21 cellular contexts compared by ENCODE assay signal in genomic region chr11:14882196-14882595, GRCh38. TPM values are rescaled to one million over a fixed set of nuclear protein-coding genes. Genes with fewer than 3 reads are reported as not detected.
DNase-seq lines count a peak whose midpoint lies in the region; ATAC-seq and TF ChIP-seq lines count a peak whose summit lies in the region.
"Had no signal": no experiment of that assay in that cellular context is flagged by ENCODE, and none has a peak within 500 bp of the region (broad histone marks: within the 10 kb centered on the region; RNA-seq: fewer than 3 reads in every experiment).

No MANE protein-coding gene starts in this region.

- WGBS in adrenal gland, 4 donors: 86 to 91% (median 86%) methylated on average over 1 of the region's 1 CpG

- DNase-seq in activated naive CD4-positive, alpha-beta T cell treated with anti-CD3 and anti-CD28 coated beads, Interleukin-2, amount 10 ng/mL, durations not matched to agents 7 days and 5 days: no peak
- DNase-seq in activated naive CD4-positive, alpha-beta T cell treated with anti-CD3 and anti-CD28 coated beads, Interleukin-2, amount 50 U/mL, for 16 hours: no peak
- DNase-seq in stimulated activated effector memory CD8-positive, alpha-beta T cell treated with anti-CD3 and anti-CD28 coated beads, Interleukin-12 subunit alpha, Interleukin-12 subunit beta, amount 100 ng/mL, for 72 hours (ENCODE audit: low spot score in 2 of 2): no peak
- DNase-seq in DMS53 treated with DMSO at 0.1 percent for 48 hours (lab: John Stamatoyannopoulos, UW; ENCODE audit: unreplicated experiment) (no peak), AG08395 (ENCODE audit: low spot score) (no peak), adrenal gland (no peak)
- DNase-seq: DMS153, Kasumi-1, NCI-H1105 treated with DMSO at 0.1 percent for 48 hours, NCI-H2029, NCI-H446 treated with DMSO at 0.1 percent for 48 hours, NCI-H526, NCI-H82, SHP77 treated with DMSO at 0.1 percent for 48 hours had no signal

- intact Hi-C loops in adrenal gland (cut with DNase I): no loop called here

- H3K27ac ChIP-seq in OCI-LY3 (ENCODE audit: low read length) (no peak overlapping the region), adrenal gland (no peak overlapping the region)
- H3K27ac ChIP-seq: C4-2B, RWPE1 had no signal

- H3K27me3 Mint-ChIP-seq in activated naive CD4-positive, alpha-beta T cell treated with anti-CD3 and anti-CD28 coated beads, Interleukin-2, amount 10 ng/mL, durations not matched to agents 7 days and 5 days: no peaks in the 10 kb centered on the region
- H3K27me3 Mint-ChIP-seq: B cell had no signal

- H3K4me1 ChIP-seq in OCI-LY3 (ENCODE audit: low read length) (peaks cover 8% of the 10 kb centered on the region), adrenal gland (replicated peaks in 1 of 2) (no peaks in the 10 kb centered on the region)

- H2AFZ ChIP-seq in OCI-LY3 (ENCODE audit: low read depth, low read length): no peak overlapping the region

- H3K4me3 ChIP-seq in OCI-LY3 (ENCODE audit: low read length) (no peak overlapping the region), adrenal gland (no peak overlapping the region)

- H3K27me3 ChIP-seq in OCI-LY3 (ENCODE audit: low read depth, low read length) (no peaks in the 10 kb centered on the region), adrenal gland (no peaks in the 10 kb centered on the region)

- H3K36me3 ChIP-seq in OCI-LY3 (replicated peaks; ENCODE audit: low read depth, low read length) (peaks cover 11% of the 10 kb centered on the region), adrenal gland (replicated peaks in 1 of 2) (peaks cover 0 to 13% of the 10 kb centered on the region in 2 donors)

- peak; percentile 67 for ATAC-seq in GM19351 (IDR thresholded peaks at IDR 0.05; ENCODE audit: unreplicated experiment)
- ATAC-seq in stimulated activated effector memory CD8-positive, alpha-beta T cell treated with anti-CD3 and anti-CD28 coated beads, Interleukin-12 subunit alpha, Interleukin-12 subunit beta, amount 100 ng/mL, for 72 hours: no peak
- ATAC-seq: HCT116, HepG2 had no signal

- peak overlapping the region; percentile 8 for H3K4me2 ChIP-seq in OCI-LY3 (ENCODE audit: low read length)

- peaks cover 13% of the 10 kb centered on the region for H3K4me1 Mint-ChIP-seq in activated naive CD4-positive, alpha-beta T cell treated with anti-CD3 and anti-CD28 coated beads, Interleukin-2, amount 10 ng/mL, durations not matched to agents 7 days and 5 days
- peaks cover 18% of the 10 kb centered on the region for H3K4me1 Mint-ChIP-seq in stimulated activated effector memory CD8-positive, alpha-beta T cell treated with anti-CD3 and anti-CD28 coated beads, Interleukin-12 subunit alpha, Interleukin-12 subunit beta, amount 100 ng/mL, for 72 hours

- H3K9me3 Mint-ChIP-seq in activated naive CD4-positive, alpha-beta T cell treated with anti-CD3 and anti-CD28 coated beads, Interleukin-2, amount 10 ng/mL, durations not matched to agents 7 days and 5 days: peaks cover 8% of the 10 kb centered on the region
- peaks cover 5% of the 10 kb centered on the region for H3K9me3 Mint-ChIP-seq in stimulated activated effector memory CD8-positive, alpha-beta T cell treated with anti-CD3 and anti-CD28 coated beads, Interleukin-12 subunit alpha, Interleukin-12 subunit beta, amount 100 ng/mL, for 72 hours

- no peak overlapping the region for H3K9ac ChIP-seq in OCI-LY3 (ENCODE audit: low read length)

- peaks cover 65% of the 10 kb centered on the region for H3K36me3 Mint-ChIP-seq in activated naive CD4-positive, alpha-beta T cell treated with anti-CD3 and anti-CD28 coated beads, Interleukin-2, amount 10 ng/mL, durations not matched to agents 7 days and 5 days
- peaks cover 30% of the 10 kb centered on the region for H3K36me3 Mint-ChIP-seq in stimulated activated effector memory CD8-positive, alpha-beta T cell treated with anti-CD3 and anti-CD28 coated beads, Interleukin-12 subunit alpha, Interleukin-12 subunit beta, amount 100 ng/mL, for 72 hours

- no peak for TF ChIP-seq CTCF in OCI-LY3 (IDR thresholded peaks at IDR 0.05; ENCODE audit: low read depth, low read length)
- no peak for TF ChIP-seq CTCF in adrenal gland (IDR thresholded peaks at IDR 0.05)

- H3K79me2 ChIP-seq in OCI-LY3 (ENCODE audit: low read length): no peaks in the 10 kb centered on the region

- H3K4me3 Mint-ChIP-seq in activated naive CD4-positive, alpha-beta T cell treated with anti-CD3 and anti-CD28 coated beads, Interleukin-2, amount 10 ng/mL, durations not matched to agents 7 days and 5 days: no peak overlapping the region
- no peak overlapping the region for H3K4me3 Mint-ChIP-seq in stimulated activated effector memory CD8-positive, alpha-beta T cell treated with anti-CD3 and anti-CD28 coated beads, Interleukin-12 subunit alpha, Interleukin-12 subunit beta, amount 100 ng/mL, for 72 hours
- H3K4me3 Mint-ChIP-seq: B cell had no signal

- no peaks in the 10 kb centered on the region for H3K9me3 ChIP-seq in OCI-LY3 (ENCODE audit: insufficient read depth, low read length)
- H3K9me3 ChIP-seq in adrenal gland (replicated peaks in 1 of 3): peaks cover 0 to 4% (median 0%) of the 10 kb centered on the region in 3 donors

- CTCF ChIA-PET in activated naive CD4-positive, alpha-beta T cell treated with anti-CD3 and anti-CD28 coated beads, Interleukin-2, amount 10 ng/mL, durations not matched to agents 7 days and 5 days (lab: Charles Lee): no interaction called here

- no peak for TF ChIP-seq POLR2A in adrenal gland (IDR thresholded peaks at IDR 0.05)

- peak overlapping the region; percentile 47 for H3K27ac Mint-ChIP-seq in activated naive CD4-positive, alpha-beta T cell treated with anti-CD3 and anti-CD28 coated beads, Interleukin-2, amount 10 ng/mL, durations not matched to agents 7 days and 5 days
- H3K27ac Mint-ChIP-seq in stimulated activated effector memory CD8-positive, alpha-beta T cell treated with anti-CD3 and anti-CD28 coated beads, Interleukin-12 subunit alpha, Interleukin-12 subunit beta, amount 100 ng/mL, for 72 hours: peak overlapping the region; percentile 56
- H3K27ac Mint-ChIP-seq: B cell had no signal

- no peaks in the 10 kb centered on the region for H4K20me1 ChIP-seq in OCI-LY3 (ENCODE audit: insufficient read depth, low read length)

RNA-seq across cellular contexts. Expression of gene CYP2R1, which starts 9.8 kb away (rescaled TPM):
- total RNA-seq in adrenal gland: 10 to 100 TPM in 1 of 8 donors, 1 to 10 TPM in 7; 5.7 to 17.9 (median 7.9) TPM
- 10 to 100 TPM; 17.0 to 58.5 (median 19.9) TPM for polyA plus RNA-seq in adrenal gland
